ENCODE assay signal across 22 cellular contexts in the genomic region with DNA sequence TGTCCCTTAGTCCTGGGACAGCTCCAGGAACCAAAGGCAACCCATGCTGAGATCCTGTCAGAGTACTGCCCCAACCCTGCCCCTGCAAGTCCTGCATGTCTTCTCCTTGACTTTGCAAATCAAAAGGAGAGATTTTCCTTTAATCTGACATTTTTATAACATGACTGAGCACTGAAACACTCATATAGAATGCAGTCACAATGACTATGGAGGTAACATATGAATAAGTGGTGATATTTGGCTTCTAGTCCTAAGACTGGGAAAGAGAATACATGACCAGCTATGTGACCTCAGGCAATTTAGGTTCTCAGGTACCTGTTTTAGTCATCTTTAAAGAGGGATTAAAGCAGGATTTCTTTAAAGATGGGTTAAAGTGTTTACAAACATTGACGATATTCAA.
DNase-seq lines count a peak whose midpoint lies in the region; ATAC-seq, FAIRE-seq and TF ChIP-seq lines count a peak whose summit lies in the region.
"Had no signal": no experiment of that assay in that cellular context is flagged by ENCODE, and none has a peak within 500 bp of the region (broad histone marks: within the 10 kb centered on the region; RNA-seq: fewer than 3 reads in every experiment).

No MANE protein-coding gene starts in this region.

- H3K27me3 ChIP-seq in RWPE2 (ENCODE audit: insufficient read depth, poor library complexity, severe bottlenecking) (no peaks in the 10 kb centered on the region), bronchial epithelial cell (ENCODE audit: control insufficient read depth, insufficient read depth, low read length) (no peaks in the 10 kb centered on the region), foreskin keratinocyte (no peaks in the 10 kb centered on the region), prostate gland (replicated peaks; ENCODE audit: insufficient read depth) (no peaks in the 10 kb centered on the region)
- H3K27me3 ChIP-seq: BLaER1 had no signal

- H3K4me1 ChIP-seq in RWPE2 (ENCODE audit: insufficient read depth, poor library complexity, severe bottlenecking) (peaks cover 26% of the 10 kb centered on the region), foreskin keratinocyte (no peaks in the 10 kb centered on the region), prostate gland (replicated peaks) (no peaks in the 10 kb centered on the region)
- H3K4me1 ChIP-seq: BLaER1, Caco-2 had no signal

- H3K36me3 ChIP-seq in RWPE2 (ENCODE audit: low read depth) = no peaks in the 10 kb centered on the region
- H3K36me3 ChIP-seq in bronchial epithelial cell (ENCODE audit: control insufficient read depth, insufficient read depth, low read length) = no peaks in the 10 kb centered on the region
- no peaks in the 10 kb centered on the region for H3K36me3 ChIP-seq in prostate gland
- H3K36me3 ChIP-seq: BLaER1, HAP-1 had no signal

- peak overlapping the region; percentile 92 for H3K27ac ChIP-seq in RWPE2 (ENCODE audit: poor library complexity, severe bottlenecking)
- H3K27ac ChIP-seq in foreskin keratinocyte = no peak overlapping the region
- no peak overlapping the region for H3K27ac ChIP-seq in prostate gland
- H3K27ac ChIP-seq: 22Rv1, BLaER1, C4-2B had no signal

- intact Hi-C loops in prostate gland (cut with DNase I) = no loop called here

- DNase-seq in HPDE6-E6E7 (ENCODE audit: extremely low spot score) (peak; percentile 23), RWPE2 (ENCODE audit: low spot score) (peak; percentile 78), bronchial epithelial cell (ENCODE audit: low read depth) (peak; percentile 30), foreskin keratinocyte (peak in 1 of 2 donors; percentile 74), prostate gland (ENCODE audit: low spot score) (no peak), cerebellar cortex (ENCODE audit: low spot score) (no peak)
- no peak for DNase-seq in activated CD4-positive, CD25-positive, alpha-beta regulatory T cell (lab: John Stamatoyannopoulos, UW)
- DNase-seq: Caco-2; CD4-positive, CD25-positive, alpha-beta regulatory T cell; CD8-positive, alpha-beta T cell; DMS153; DND-41; GOT3; HFFc6 had no signal

- no peak for TF ChIP-seq POLR2A in prostate gland (IDR thresholded peaks at IDR 0.05)

- FAIRE-seq in bronchial epithelial cell (lab: Jason Lieb, UNC) = no peak
- FAIRE-seq: A204.1, G401.6, H54 had no signal

- no peaks in the 10 kb centered on the region for H3K9me3 ChIP-seq in RWPE2 (ENCODE audit: severe bottlenecking)
- H3K9me3 ChIP-seq in prostate gland = no peaks in the 10 kb centered on the region
- H3K9me3 ChIP-seq: BLaER1, Caco-2, HAP-1 had no signal

- TF ChIP-seq CTCF in RWPE2 (IDR thresholded peaks at IDR 0.05; ENCODE audit: poor library complexity, severe bottlenecking) (peak; percentile 23), bronchial epithelial cell (IDR thresholded peaks at IDR 0.05; ENCODE audit: insufficient read depth, low read length, severe bottlenecking) (no peak), foreskin keratinocyte (conservative IDR thresholded peaks at IDR 0.05) (peak; percentile 15), prostate gland (IDR thresholded peaks at IDR 0.05) (no peak)

- ATAC-seq in RWPE2 (ENCODE audit: low read depth) = peak; percentile 90
- ATAC-seq in foreskin keratinocyte = peak; percentile 87
- no peak for ATAC-seq in GM18861 (IDR thresholded peaks at IDR 0.05; ENCODE audit: unreplicated experiment)
- ATAC-seq: CD8-positive, alpha-beta T cell had no signal

- WGBS in prostate gland = 92% methylated on average over 1 of the region's 1 CpG

- H3K4me3 ChIP-seq in RWPE2 (ENCODE audit: severe bottlenecking) (no peak overlapping the region), bronchial epithelial cell (ENCODE audit: low read depth, low read length) (no peak overlapping the region), prostate gland (no peak overlapping the region)
- H3K4me3 ChIP-seq: BLaER1, HAP-1 had no signal

Comparison
In these comparisons a context has a peak if more than half of its experiments do, and no peak if none do; other contexts are left out.
1. DNase-seq: peak in HPDE6-E6E7 (single experiment), RWPE2 (single experiment) and bronchial epithelial cell (single experiment); none in activated CD4-positive, CD25-positive, alpha-beta regulatory T cell (0 of 4), prostate gland (single experiment) and cerebellar cortex (single experiment).
2. CTCF ChIP-seq: peak in RWPE2 (single experiment) and foreskin keratinocyte (single experiment); none in bronchial epithelial cell (single experiment) and prostate gland (0 of 4).